ENCODE assay signal across 13 cellular contexts in genomic region chr6:402901-403658, GRCh38. TPM values are rescaled to one million over a fixed set of nuclear protein-coding genes. Genes with fewer than 3 reads are reported as not detected.
DNase-seq lines count a peak whose midpoint lies in the region; ATAC-seq, FAIRE-seq and TF ChIP-seq lines count a peak whose summit lies in the region.
"Had no signal": no experiment of that assay in that cellular context is flagged by ENCODE, and none has a peak within 500 bp of the region (broad histone marks: within the 10 kb centered on the region; RNA-seq: fewer than 3 reads in every experiment).

No MANE protein-coding gene starts in this region.

- no peak overlapping the region for H3K4me3 ChIP-seq in small intestine (ENCODE audit: low read depth in 1 of 2, low read length in 2 of 2)
- H3K4me3 ChIP-seq: A549, colonic mucosa, psoas muscle had no signal

- no peaks in the 10 kb centered on the region for H3K4me1 ChIP-seq in foreskin keratinocyte
- no peaks in the 10 kb centered on the region for H3K4me1 ChIP-seq in small intestine (ENCODE audit: control insufficient read depth in 2 of 2, insufficient read depth in 1 of 2, low read depth in 1 of 2, low read length in 1 of 2)
- H3K4me1 ChIP-seq: A549, colonic mucosa, psoas muscle had no signal

- intact Hi-C loops in natural killer cell (cut with micrococcal nuclease) = no loop called here

- POLR2A ChIA-PET in activated CD8-positive, alpha-beta T cell treated with anti-CD3 and anti-CD28 coated beads, Interleukin-2, amount 10 ng/mL, durations not matched to agents 7 days and 5 days (lab: Charles Lee) = interaction anchor here (0.7 to 15.9 kb wide), 17 partner anchors 9 to 209 kb away, joined by 3 to 231 read pairs (median 7); partner anchors contain the start of gene IRF4

- H3K4me1 Mint-ChIP-seq in natural killer cell treated with Interleukin-12 subunit alpha and Interleukin-12 subunit beta and Interleukin-15 and Interleukin-18, amount 100 ng/mL, for 72 hours (ENCODE audit: low read depth in 2 of 2) = peaks cover 23 to 30% of the 10 kb centered on the region in 2 donors
- no peaks in the 10 kb centered on the region for H3K4me1 Mint-ChIP-seq in natural killer cell
- peaks cover 92% of the 10 kb centered on the region for H3K4me1 Mint-ChIP-seq in activated CD8-positive, alpha-beta T cell treated with anti-CD3 and anti-CD28 coated beads, Interleukin-2, amount 10 ng/mL, durations not matched to agents 7 days and 5 days (ENCODE audit: low read depth)
- peaks cover 97% of the 10 kb centered on the region for H3K4me1 Mint-ChIP-seq in stimulated activated naive CD8-positive, alpha-beta T cell treated with anti-CD3 and anti-CD28 coated beads, Interleukin-15, Interleukin-2, amounts not matched to agents 100 ng/mL and 50 ng/mL, for 24 hours (ENCODE audit: low read depth)

- peak overlapping the region; percentile 55 for H3K4me3 Mint-ChIP-seq in natural killer cell treated with Interleukin-12 subunit alpha and Interleukin-12 subunit beta and Interleukin-15 and Interleukin-18, amount 100 ng/mL, for 72 hours
- H3K4me3 Mint-ChIP-seq in natural killer cell = no peak overlapping the region
- H3K4me3 Mint-ChIP-seq in activated CD8-positive, alpha-beta T cell treated with anti-CD3 and anti-CD28 coated beads, Interleukin-2, amount 10 ng/mL, durations not matched to agents 7 days and 5 days = peak overlapping the region; percentile 75
- H3K4me3 Mint-ChIP-seq in stimulated activated naive CD8-positive, alpha-beta T cell treated with anti-CD3 and anti-CD28 coated beads, Interleukin-15, Interleukin-2, amounts not matched to agents 100 ng/mL and 50 ng/mL, for 24 hours = peak overlapping the region; percentile 79

- no peaks in the 10 kb centered on the region for H3K9me3 ChIP-seq in small intestine (ENCODE audit: control insufficient read depth, low read depth)
- H3K9me3 ChIP-seq: colonic mucosa, Peyer's patch, psoas muscle had no signal

- peaks cover 0 to 4% of the 10 kb centered on the region in 2 donors for H3K36me3 ChIP-seq in small intestine (ENCODE audit: control insufficient read depth in 2 of 2, insufficient read depth in 2 of 2, low read length in 2 of 2)
- H3K36me3 ChIP-seq: colonic mucosa, Peyer's patch had no signal

- FAIRE-seq in small intestine (lab: Jason Lieb, UNC) = no peak
- FAIRE-seq: A549 had no signal

- DNase-seq in natural killer cell treated with Interleukin-12 subunit alpha and Interleukin-12 subunit beta and Interleukin-15 and Interleukin-18, amount 100 ng/mL, for 72 hours (ENCODE audit: low spot score) = no peak
- DNase-seq in natural killer cell = no peak
- DNase-seq in activated CD8-positive, alpha-beta T cell treated with anti-CD3 and anti-CD28 coated beads, Interleukin-2, amount 10 ng/mL, durations not matched to agents 7 days and 5 days = peak; percentile 42
- DNase-seq in foreskin keratinocyte = no peak
- DNase-seq in COLO829 (ENCODE audit: low spot score) = no peak
- no peak for DNase-seq in small intestine
- DNase-seq: NCI-H2227 treated with DMSO at 0.1 percent for 48 hours, psoas muscle had no signal

- H3K9me3 Mint-ChIP-seq in natural killer cell treated with Interleukin-12 subunit alpha and Interleukin-12 subunit beta and Interleukin-15 and Interleukin-18, amount 100 ng/mL, for 72 hours = no peaks in the 10 kb centered on the region
- no peaks in the 10 kb centered on the region for H3K9me3 Mint-ChIP-seq in natural killer cell
- no peaks in the 10 kb centered on the region for H3K9me3 Mint-ChIP-seq in activated CD8-positive, alpha-beta T cell treated with anti-CD3 and anti-CD28 coated beads, Interleukin-2, amount 10 ng/mL, durations not matched to agents 7 days and 5 days (ENCODE audit: insufficient read depth)
- no peaks in the 10 kb centered on the region for H3K9me3 Mint-ChIP-seq in stimulated activated naive CD8-positive, alpha-beta T cell treated with anti-CD3 and anti-CD28 coated beads, Interleukin-15, Interleukin-2, amounts not matched to agents 100 ng/mL and 50 ng/mL, for 24 hours

- no peak overlapping the region for H3K27ac ChIP-seq in foreskin keratinocyte
- no peak overlapping the region for H3K27ac ChIP-seq in small intestine (ENCODE audit: low read depth in 1 of 2, low read length in 1 of 2)
- H3K27ac ChIP-seq: A549, colonic mucosa, psoas muscle had no signal

- peaks cover 19% of the 10 kb centered on the region for H3K27me3 ChIP-seq in foreskin keratinocyte
- H3K27me3 ChIP-seq in small intestine (ENCODE audit: control insufficient read depth in 2 of 2, insufficient read depth in 2 of 2, low read length in 2 of 2) = no peaks in the 10 kb centered on the region
- H3K27me3 ChIP-seq: colonic mucosa, Peyer's patch had no signal

- CTCF ChIA-PET in activated CD8-positive, alpha-beta T cell treated with anti-CD3 and anti-CD28 coated beads, Interleukin-2, amount 10 ng/mL, durations not matched to agents 7 days and 5 days (lab: Charles Lee) = interaction anchor here (0.7 to 5.5 kb wide), 12 partner anchors 10 to 214 kb away, joined by 3 to 71 read pairs (median 4); partner anchors contain the start of gene IRF4

- no peaks in the 10 kb centered on the region for H3K27me3 Mint-ChIP-seq in natural killer cell treated with Interleukin-12 subunit alpha and Interleukin-12 subunit beta and Interleukin-15 and Interleukin-18, amount 100 ng/mL, for 72 hours
- H3K27me3 Mint-ChIP-seq in natural killer cell (ENCODE audit: low read depth in 2 of 2) = no peaks in the 10 kb centered on the region
- H3K27me3 Mint-ChIP-seq in activated CD8-positive, alpha-beta T cell treated with anti-CD3 and anti-CD28 coated beads, Interleukin-2, amount 10 ng/mL, durations not matched to agents 7 days and 5 days (ENCODE audit: low read depth) = no peaks in the 10 kb centered on the region
- H3K27me3 Mint-ChIP-seq in stimulated activated naive CD8-positive, alpha-beta T cell treated with anti-CD3 and anti-CD28 coated beads, Interleukin-15, Interleukin-2, amounts not matched to agents 100 ng/mL and 50 ng/mL, for 24 hours = no peaks in the 10 kb centered on the region

- WGBS in small intestine, 3 donors = 71 to 88% (median 77%) methylated on average over 17 of the region's 17 CpGs

- peak in 1 of 2 donors; percentile 71 for ATAC-seq in natural killer cell treated with Interleukin-12 subunit alpha and Interleukin-12 subunit beta and Interleukin-15 and Interleukin-18, amount 100 ng/mL, for 72 hours
- no peak for ATAC-seq in natural killer cell
- peak; percentile 14 for ATAC-seq in activated CD8-positive, alpha-beta T cell treated with anti-CD3 and anti-CD28 coated beads, Interleukin-2, amount 10 ng/mL, durations not matched to agents 7 days and 5 days
- peak; percentile 54 for ATAC-seq in foreskin keratinocyte
- ATAC-seq in HG03565 (IDR thresholded peaks at IDR 0.05; ENCODE audit: unreplicated experiment) = no peak
- ATAC-seq: A549, psoas muscle had no signal

- TF ChIP-seq CTCF in natural killer cell (IDR thresholded peaks at IDR 0.05) = no peak
- TF ChIP-seq CTCF in foreskin keratinocyte (conservative IDR thresholded peaks at IDR 0.05) = no peak

- H3K36me3 Mint-ChIP-seq in natural killer cell treated with Interleukin-12 subunit alpha and Interleukin-12 subunit beta and Interleukin-15 and Interleukin-18, amount 100 ng/mL, for 72 hours = peaks cover 46% of the 10 kb centered on the region
- H3K36me3 Mint-ChIP-seq in natural killer cell = no peaks in the 10 kb centered on the region
- H3K36me3 Mint-ChIP-seq in activated CD8-positive, alpha-beta T cell treated with anti-CD3 and anti-CD28 coated beads, Interleukin-2, amount 10 ng/mL, durations not matched to agents 7 days and 5 days (ENCODE audit: low read depth) = peaks cover 92% of the 10 kb centered on the region
- peaks cover 98% of the 10 kb centered on the region for H3K36me3 Mint-ChIP-seq in stimulated activated naive CD8-positive, alpha-beta T cell treated with anti-CD3 and anti-CD28 coated beads, Interleukin-15, Interleukin-2, amounts not matched to agents 100 ng/mL and 50 ng/mL, for 24 hours (ENCODE audit: low read depth)

- H3K27ac Mint-ChIP-seq in natural killer cell treated with Interleukin-12 subunit alpha and Interleukin-12 subunit beta and Interleukin-15 and Interleukin-18, amount 100 ng/mL, for 72 hours = peak overlapping the region; percentile 39 to 63
- H3K27ac Mint-ChIP-seq in natural killer cell = no peak overlapping the region
- H3K27ac Mint-ChIP-seq in activated CD8-positive, alpha-beta T cell treated with anti-CD3 and anti-CD28 coated beads, Interleukin-2, amount 10 ng/mL, durations not matched to agents 7 days and 5 days = peak overlapping the region; percentile 88
- H3K27ac Mint-ChIP-seq in stimulated activated naive CD8-positive, alpha-beta T cell treated with anti-CD3 and anti-CD28 coated beads, Interleukin-15, Interleukin-2, amounts not matched to agents 100 ng/mL and 50 ng/mL, for 24 hours = peak overlapping the region; percentile 93

RNA-seq across cellular contexts. Expression of gene IRF4, which starts 11.5 kb away (rescaled TPM):
- 100 to 1,000 TPM; 112 to 388 TPM for total RNA-seq in natural killer cell treated with Interleukin-12 subunit alpha and Interleukin-12 subunit beta and Interleukin-15 and Interleukin-18, amount 100 ng/mL, for 72 hours
- total RNA-seq in natural killer cell (10 to 100 TPM in 1 of 3 donors, 1 to 10 TPM in 2; 3.5 to 37.5 (median 3.5) TPM), foreskin keratinocyte (not detected in 2 replicates)
- 10 to 100 TPM; 91.2 to 95.2 TPM for total RNA-seq in activated CD8-positive, alpha-beta T cell treated with anti-CD3 and anti-CD28 coated beads, Interleukin-2, amount 10 ng/mL, durations not matched to agents 7 days and 5 days
- polyA plus RNA-seq in foreskin keratinocyte (not detected in 2 replicates), small intestine (1 to 10 TPM in 2 of 3 donors, not detected in 1; 1.4 to 3.5 TPM)

Comparison
In these comparisons a context has a peak if more than half of its experiments do, and no peak if none do; other contexts are left out.
1. H3K27ac Mint-ChIP-seq: peak in natural killer cell treated with Interleukin-12 subunit alpha and Interleukin-12 subunit beta and Interleukin-15 and Interleukin-18, amount 100 ng/mL, for 72 hours (2 of 2), activated CD8-positive, alpha-beta T cell treated with anti-CD3 and anti-CD28 coated beads, Interleukin-2, amount 10 ng/mL, durations not matched to agents 7 days and 5 days (single experiment) and stimulated activated naive CD8-positive, alpha-beta T cell treated with anti-CD3 and anti-CD28 coated beads, Interleukin-15, Interleukin-2, amounts not matched to agents 100 ng/mL and 50 ng/mL, for 24 hours (single experiment); none in natural killer cell (0 of 2).
2. ATAC-seq: peak in activated CD8-positive, alpha-beta T cell treated with anti-CD3 and anti-CD28 coated beads, Interleukin-2, amount 10 ng/mL, durations not matched to agents 7 days and 5 days (single experiment) and foreskin keratinocyte (single experiment); none in natural killer cell (0 of 3) and HG03565 (single experiment).